Comparison of ENCODE assay signal across 31 cellular contexts in the genomic region with DNA sequence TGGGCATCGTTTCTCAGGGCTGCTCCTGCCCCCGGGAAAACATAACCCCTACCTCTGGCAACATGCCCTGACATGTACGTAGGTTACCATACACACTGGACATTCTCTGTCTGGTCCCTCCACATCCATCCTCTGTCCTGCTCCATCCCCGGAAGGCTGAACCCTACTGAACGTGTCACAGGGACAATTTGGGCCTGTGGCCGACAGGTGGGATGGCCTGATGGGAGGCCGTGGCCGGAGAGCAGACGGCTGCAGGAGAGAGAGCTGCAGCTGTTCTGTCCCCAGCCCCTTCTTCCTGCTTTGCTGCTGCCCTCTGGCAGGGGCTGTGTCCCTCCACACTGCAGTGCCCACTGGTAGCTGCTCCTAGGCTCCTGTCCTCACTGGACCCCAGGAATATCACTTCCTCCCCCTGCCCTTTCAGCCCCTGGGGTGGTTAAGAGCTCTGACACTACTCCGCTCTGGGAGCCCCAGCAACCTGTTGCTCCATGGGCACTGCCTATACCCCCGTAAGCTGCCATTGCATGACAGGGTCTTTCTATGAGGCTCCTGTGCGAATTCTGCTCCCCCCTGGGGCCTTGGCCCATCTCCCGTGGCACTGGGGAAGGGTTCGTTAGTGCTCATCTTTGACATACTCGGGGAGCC.
DNase-seq lines count a peak whose midpoint lies in the region; ATAC-seq and TF ChIP-seq lines count a peak whose summit lies in the region.
"Had no signal": no experiment of that assay in that cellular context is flagged by ENCODE, and none has a peak within 500 bp of the region (broad histone marks: within the 10 kb centered on the region; RNA-seq: fewer than 3 reads in every experiment).

No MANE protein-coding gene starts in this region.

- H3K9me3 ChIP-seq in SJCRH30 (replicated peaks): no peaks in the 10 kb centered on the region
- peaks cover 3% of the 10 kb centered on the region for H3K9me3 ChIP-seq in trophoblast cell (ENCODE audit: insufficient read depth, low read depth, low read length)
- H3K9me3 ChIP-seq in BE2C: no peaks in the 10 kb centered on the region
- H3K9me3 ChIP-seq in left lung: no peaks in the 10 kb centered on the region
- H3K9me3 ChIP-seq: esophagus squamous epithelium, heart right ventricle had no signal

- H3K14ac ChIP-seq in trophoblast cell (ENCODE audit: low read length): no peak overlapping the region

- H3K4me3 Mint-ChIP-seq in activated naive CD4-positive, alpha-beta T cell treated with anti-CD3 and anti-CD28 coated beads, Interleukin-2, amount 50 U/mL, for 24 hours: no peak overlapping the region
- no peak overlapping the region for H3K4me3 Mint-ChIP-seq in activated naive CD8-positive, alpha-beta T cell treated with anti-CD3 and anti-CD28 coated beads, Interleukin-2, amount 10 ng/mL, durations not matched to agents 7 days and 5 days
- H3K4me3 Mint-ChIP-seq: stimulated activated memory B cell treated with anti-CD40 and anti-IgM and Interleukin-4, amounts not matched to agents 10 μg/mL and 1 μg/mL and 100 μg/mL, for 72 hours had no signal

- H3K27me3 ChIP-seq in SJCRH30: no peaks in the 10 kb centered on the region
- no peaks in the 10 kb centered on the region for H3K27me3 ChIP-seq in trophoblast cell (ENCODE audit: insufficient read depth, low read length)
- H3K27me3 ChIP-seq in BE2C: no peaks in the 10 kb centered on the region
- H3K27me3 ChIP-seq in left lung: no peaks in the 10 kb centered on the region
- H3K27me3 ChIP-seq: brain microvascular endothelial cell, esophagus squamous epithelium, heart right ventricle had no signal

- POLR2A ChIA-PET in activated naive CD8-positive, alpha-beta T cell treated with anti-CD3 and anti-CD28 coated beads, Interleukin-2, amount 10 ng/mL, durations not matched to agents 7 days and 5 days (lab: Charles Lee): no interaction called here

- no peaks in the 10 kb centered on the region for H3K36me3 ChIP-seq in SJCRH30
- peaks cover 0 to 8% of the 10 kb centered on the region in 2 experiments for H3K36me3 ChIP-seq in trophoblast cell (ENCODE audit: control insufficient read depth in 1 of 2, insufficient read depth in 2 of 2, low read length in 2 of 2)
- H3K36me3 ChIP-seq in BE2C: peaks cover 5% of the 10 kb centered on the region; the same call in 1 of the 2 replicates
- peaks cover 0 to 56% of the 10 kb centered on the region in 2 donors for H3K36me3 ChIP-seq in left lung

- H3K27ac ChIP-seq in SJCRH30: no peak overlapping the region
- no peak overlapping the region for H3K27ac ChIP-seq in trophoblast cell (ENCODE audit: low read depth, low read length)
- no peak overlapping the region for H3K27ac ChIP-seq in left lung
- H3K27ac ChIP-seq: brain microvascular endothelial cell, esophagus squamous epithelium, heart right ventricle had no signal

- peaks cover 8% of the 10 kb centered on the region for H3K36me3 Mint-ChIP-seq in activated naive CD4-positive, alpha-beta T cell treated with anti-CD3 and anti-CD28 coated beads, Interleukin-2, amount 50 U/mL, for 24 hours
- no peaks in the 10 kb centered on the region for H3K36me3 Mint-ChIP-seq in activated naive CD8-positive, alpha-beta T cell treated with anti-CD3 and anti-CD28 coated beads, Interleukin-2, amount 10 ng/mL, durations not matched to agents 7 days and 5 days

- no peak overlapping the region for H2AFZ ChIP-seq in trophoblast cell (ENCODE audit: insufficient read depth, low read length, poor library complexity)

- H3K27me3 Mint-ChIP-seq in activated naive CD4-positive, alpha-beta T cell treated with anti-CD3 and anti-CD28 coated beads, Interleukin-2, amount 50 U/mL, for 24 hours: no peaks in the 10 kb centered on the region
- H3K27me3 Mint-ChIP-seq in activated naive CD8-positive, alpha-beta T cell treated with anti-CD3 and anti-CD28 coated beads, Interleukin-2, amount 10 ng/mL, durations not matched to agents 7 days and 5 days: no peaks in the 10 kb centered on the region
- H3K27me3 Mint-ChIP-seq: stimulated activated memory B cell treated with anti-CD40 and anti-IgM and Interleukin-4, amounts not matched to agents 10 μg/mL and 1 μg/mL and 100 μg/mL, for 72 hours had no signal

- no peak overlapping the region for H3K4me2 ChIP-seq in trophoblast cell (ENCODE audit: low read length)

- intact Hi-C loops in left lung (cut with DNase I): no loop called here

- H3K4me1 ChIP-seq in SJCRH30 (peaks cover 16% of the 10 kb centered on the region), trophoblast cell (ENCODE audit: control insufficient read depth in 1 of 2, insufficient read depth in 2 of 2, low read length in 2 of 2) (no peaks in the 10 kb centered on the region), BE2C (peaks cover 8% of the 10 kb centered on the region), left lung (no peaks in the 10 kb centered on the region)
- H3K4me1 ChIP-seq: esophagus squamous epithelium, heart right ventricle had no signal

- no peak overlapping the region for H3K9ac ChIP-seq in trophoblast cell (ENCODE audit: low read length)

- H2BK12ac ChIP-seq in trophoblast cell (ENCODE audit: low read length): peak overlapping the region; percentile 20

- H3K23ac ChIP-seq in trophoblast cell (ENCODE audit: low read length): no peak overlapping the region

- H3K9me3 Mint-ChIP-seq in activated naive CD4-positive, alpha-beta T cell treated with anti-CD3 and anti-CD28 coated beads, Interleukin-2, amount 50 U/mL, for 24 hours: no peaks in the 10 kb centered on the region
- no peaks in the 10 kb centered on the region for H3K9me3 Mint-ChIP-seq in activated naive CD8-positive, alpha-beta T cell treated with anti-CD3 and anti-CD28 coated beads, Interleukin-2, amount 10 ng/mL, durations not matched to agents 7 days and 5 days
- H3K9me3 Mint-ChIP-seq: activated T-helper 2 cell treated with anti-CD3 and anti-CD28 coated beads, Interferon-gamma antibody, Interleukin-2, Interleukin-4, amounts not matched to agents 10 μg/mL and 5 μg/mL and 100 μg/mL, durations not matched to agents 14 hours and 24 hours and 36 hours; stimulated activated memory B cell treated with anti-CD40 and anti-IgM and Interleukin-4, amounts not matched to agents 10 μg/mL and 1 μg/mL and 100 μg/mL, for 72 hours had no signal

- H4K8ac ChIP-seq in trophoblast cell (ENCODE audit: low read depth, low read length): no peak overlapping the region

- H3K79me1 ChIP-seq in trophoblast cell (ENCODE audit: low read length): no peaks in the 10 kb centered on the region

- no peak overlapping the region for H2BK120ac ChIP-seq in trophoblast cell (ENCODE audit: insufficient read depth, low read length, poor library complexity)

- H3K18ac ChIP-seq in trophoblast cell (ENCODE audit: low read length): no peak overlapping the region

- no peaks in the 10 kb centered on the region for H3K4me1 Mint-ChIP-seq in activated naive CD4-positive, alpha-beta T cell treated with anti-CD3 and anti-CD28 coated beads, Interleukin-2, amount 50 U/mL, for 24 hours
- peaks cover 4% of the 10 kb centered on the region for H3K4me1 Mint-ChIP-seq in activated naive CD8-positive, alpha-beta T cell treated with anti-CD3 and anti-CD28 coated beads, Interleukin-2, amount 10 ng/mL, durations not matched to agents 7 days and 5 days
- H3K4me1 Mint-ChIP-seq: stimulated activated memory B cell treated with anti-CD40 and anti-IgM and Interleukin-4, amounts not matched to agents 10 μg/mL and 1 μg/mL and 100 μg/mL, for 72 hours had no signal

- H3K79me2 ChIP-seq in trophoblast cell (ENCODE audit: control insufficient read depth, insufficient read depth, low read length, poor library complexity): no peaks in the 10 kb centered on the region

- H4K91ac ChIP-seq in trophoblast cell (ENCODE audit: low read depth, low read length): peak overlapping the region; percentile 68

- no peak overlapping the region for H2AK5ac ChIP-seq in trophoblast cell (ENCODE audit: low read length)

- no peak for DNase-seq in activated naive CD4-positive, alpha-beta T cell (lab: John Stamatoyannopoulos, UW)
- peak; percentile 38 to 58 for DNase-seq in SJCRH30
- DNase-seq in activated naive CD8-positive, alpha-beta T cell treated with anti-CD3 and anti-CD28 coated beads, Interleukin-2, amount 10 ng/mL, durations not matched to agents 7 days and 5 days: no peak
- DNase-seq in trophoblast cell: no peak
- no peak for DNase-seq in BE2C
- no peak for DNase-seq in foreskin fibroblast
- no peak for DNase-seq in left lung
- DNase-seq: activated CD4-positive, alpha-beta T cell treated with anti-CD3 and anti-CD28 coated beads for 48 hours; brain microvascular endothelial cell; cerebellar nuclear complex; COR-L47; dermis blood vessel endothelial cell; DMS53; esophagus squamous epithelium; foreskin melanocyte; heart right ventricle; IMR-90; left ventricle myocardium superior; MV-4-11; NCI-H1436; NCI-H2081 treated with DMSO at 0.1 percent for 48 hours; NCI-H226; NCI-H526 treated with DMSO at 0.1 percent for 48 hours; NK-92 treated with Interleukin-12 subunit alpha and Interleukin-12 subunit beta, amount 100 ng/mL, for 24 hours; nucleus accumbens; PC-3; stimulated activated CD4-positive, alpha-beta T cell treated with anti-CD3 and anti-CD28 coated beads, Interleukin-15, amount 100 ng/mL, for 24 hours had no signal

- peak overlapping the region; percentile 1 for H4K12ac ChIP-seq in trophoblast cell (ENCODE audit: low read depth, low read length)

- H3K4me3 ChIP-seq in SJCRH30 (no peak overlapping the region), trophoblast cell (ENCODE audit: low read depth, low read length) (no peak overlapping the region), BE2C (ENCODE audit: low read depth, low read length) (no peak overlapping the region), foreskin fibroblast (ENCODE audit: low read depth in 1 of 2, low read length in 2 of 2) (no peak overlapping the region), left lung (no peak overlapping the region)
- H3K4me3 ChIP-seq: esophagus squamous epithelium, heart right ventricle had no signal

- no CpG with 5 or more reads among the region's 15 CpGs for WGBS in trophoblast cell (ENCODE audit: extremely low coverage, insufficient coverage, insufficient read length)

- no peak overlapping the region for H3K4ac ChIP-seq in trophoblast cell (ENCODE audit: low read depth, low read length)

- peak overlapping the region; percentile 62 for H3K27ac Mint-ChIP-seq in activated naive CD4-positive, alpha-beta T cell treated with anti-CD3 and anti-CD28 coated beads, Interleukin-2, amount 50 U/mL, for 24 hours
- H3K27ac Mint-ChIP-seq in activated naive CD8-positive, alpha-beta T cell treated with anti-CD3 and anti-CD28 coated beads, Interleukin-2, amount 10 ng/mL, durations not matched to agents 7 days and 5 days: peak overlapping the region; percentile 18
- H3K27ac Mint-ChIP-seq: activated T-helper 2 cell treated with anti-CD3 and anti-CD28 coated beads, Interferon-gamma antibody, Interleukin-2, Interleukin-4, amounts not matched to agents 10 μg/mL and 5 μg/mL and 100 μg/mL, durations not matched to agents 14 hours and 24 hours and 36 hours; stimulated activated memory B cell treated with anti-CD40 and anti-IgM and Interleukin-4, amounts not matched to agents 10 μg/mL and 1 μg/mL and 100 μg/mL, for 72 hours had no signal

- no peak for TF ChIP-seq CTCF in BE2C (IDR thresholded peaks at IDR 0.05; ENCODE audit: low read depth, low read length)
- no peak for TF ChIP-seq CTCF in foreskin fibroblast (IDR thresholded peaks at IDR 0.05; ENCODE audit: low read depth, low read length)
- TF ChIP-seq CTCF in left lung (IDR thresholded peaks at IDR 0.05): no peak

- ATAC-seq in activated naive CD8-positive, alpha-beta T cell treated with anti-CD3 and anti-CD28 coated beads, Interleukin-2, amount 10 ng/mL, durations not matched to agents 7 days and 5 days (ENCODE audit: low read depth): no peak
- no peak for ATAC-seq in left lung
- ATAC-seq: HCT116; heart right ventricle; left ventricle myocardium superior; PC-3; stimulated activated memory B cell treated with anti-CD40 and anti-IgM and Interleukin-4, amounts not matched to agents 10 μg/mL and 1 μg/mL and 100 μg/mL, for 72 hours had no signal

- no peak overlapping the region for H2BK5ac ChIP-seq in trophoblast cell (ENCODE audit: low read depth, low read length, poor library complexity)

Comparison
In these comparisons a context has a peak if more than half of its experiments do, and no peak if none do; other contexts are left out.
1. DNase-seq: peak in SJCRH30 (2 of 2); none in activated naive CD4-positive, alpha-beta T cell (0 of 4), activated naive CD8-positive, alpha-beta T cell treated with anti-CD3 and anti-CD28 coated beads, Interleukin-2, amount 10 ng/mL, durations not matched to agents 7 days and 5 days (single experiment), trophoblast cell (0 of 2), BE2C (single experiment), foreskin fibroblast (0 of 2) and left lung (0 of 2).